Comparison of ENCODE assay signal across 24 cellular contexts in genomic region chr22:25658641-25659040, GRCh38.
DNase-seq lines count a peak whose midpoint lies in the region; ATAC-seq, FAIRE-seq and TF ChIP-seq lines count a peak whose summit lies in the region.
"Had no signal": no experiment of that assay in that cellular context is flagged by ENCODE, and none has a peak within 500 bp of the region (broad histone marks: within the 10 kb centered on the region; RNA-seq: fewer than 3 reads in every experiment).

No MANE protein-coding gene starts in this region.

- TF ChIP-seq CTCF in HepG2 (CRISPR knock-in tag; IDR thresholded peaks at IDR 0.05) (no peak), right lobe of liver (IDR thresholded peaks at IDR 0.05) (no peak), fibroblast of mammary gland (conservative IDR thresholded peaks at IDR 0.05; ENCODE audit: control insufficient read depth, insufficient read depth, low read depth, low read length) (no peak), nephron (IDR thresholded peaks at IDR 0.05; ENCODE audit: unreplicated experiment in 3 of 3) (no peak)

- no peak overlapping the region for H2BK5ac ChIP-seq in neuronal stem cell (ENCODE audit: low read length)

- 95% methylated on average over 4 of the region's 4 CpGs for WGBS in HepG2 (ENCODE audit: low lambda C conversion rate)
- 73% methylated on average over 4 of the region's 4 CpGs for WGBS in right lobe of liver (ENCODE audit: insufficient coverage, low coverage, low lambda C conversion rate, missing lambda C conversion rate)
- no CpG with 5 or more reads among the region's 4 CpGs for WGBS in neuronal stem cell (ENCODE audit: extremely low coverage in 2 of 2, insufficient read length in 2 of 2, insufficient replicate concordance in 1 of 2), 2 donors

- no peak overlapping the region for H4K91ac ChIP-seq in neuronal stem cell (ENCODE audit: low read depth, low read length, poor library complexity)

- POLR2A ChIA-PET in HepG2 (lab: Yijun Ruan, JAX) = no interaction called here

- no peak for TF ChIP-seq EP300 in HepG2 (IDR thresholded peaks at IDR 0.05; ENCODE audit: low read depth in 2 of 2, low read length in 2 of 2)
- no peak for TF ChIP-seq EP300 in HepG2 (CRISPR knock-in tag; IDR thresholded peaks at IDR 0.05; ENCODE audit: borderline replicate concordance)

- H3K9me3 ChIP-seq in HepG2 (ENCODE audit: low read length) (no peaks in the 10 kb centered on the region), right lobe of liver (no peaks in the 10 kb centered on the region), neuronal stem cell (replicated peaks in 1 of 2; ENCODE audit: control insufficient read depth in 2 of 2, insufficient read depth in 1 of 2, low read depth in 1 of 2, low read length in 2 of 2) (no peaks in the 10 kb centered on the region)
- H3K9me3 ChIP-seq: BLaER1, MG63 had no signal

- no peak overlapping the region for H3K4me2 ChIP-seq in HepG2 (ENCODE audit: low read depth, low read length)
- no peak overlapping the region for H3K4me2 ChIP-seq in neuronal stem cell (ENCODE audit: insufficient read depth, low read length, poor library complexity, severe bottlenecking)
- H3K4me2 ChIP-seq: BLaER1 had no signal

- H2AK5ac ChIP-seq in neuronal stem cell (ENCODE audit: low read depth, low read length) = no peak overlapping the region

- H3K9me3 Mint-ChIP-seq in nephron = no peaks in the 10 kb centered on the region
- H3K9me3 Mint-ChIP-seq: CD8-positive, alpha-beta T cell had no signal

- H3K4me3 Mint-ChIP-seq in nephron = peak overlapping the region in 1 of 3 experiments; percentile 50
- H3K4me3 Mint-ChIP-seq: CD8-positive, alpha-beta T cell had no signal

- H3K4me1 Mint-ChIP-seq in nephron = peaks cover 32% of the 10 kb centered on the region

- DNase-seq in HepG2 (ENCODE audit: low spot score) = no peak
- DNase-seq in right lobe of liver = no peak
- DNase-seq in fibroblast of mammary gland (ENCODE audit: low read depth) = peak; percentile 34
- DNase-seq in neuronal stem cell (ENCODE audit: low spot score) = no peak
- DNase-seq in NCI-H1048 (lab: John Stamatoyannopoulos, UW) = no peak
- DNase-seq in NCI-H510A treated with DMSO at 0.1 percent for 48 hours (lab: John Stamatoyannopoulos, UW) = no peak
- no peak for DNase-seq in amniotic stem cell (lab: John Stamatoyannopoulos, UW)
- DNase-seq: Calu3; CD8-positive, alpha-beta T cell; EL; GOT3; Kasumi-1; MG63; NCI-H1092; NCI-H146; NCI-H2029 treated with DMSO at 0.1 percent for 48 hours; NCI-H2171; NCI-H69 had no signal

- no peak overlapping the region for H3K23ac ChIP-seq in neuronal stem cell (ENCODE audit: low read depth, low read length, poor library complexity)

- no peaks in the 10 kb centered on the region for H4K20me1 ChIP-seq in HepG2 (ENCODE audit: insufficient read depth, low read length)

- H3K27ac Mint-ChIP-seq in nephron = peak overlapping the region in 2 of 3 experiments; percentile 20 to 86
- H3K27ac Mint-ChIP-seq: CD8-positive, alpha-beta T cell had no signal

- no peak for FAIRE-seq in HepG2 (lab: Jason Lieb, UNC)
- FAIRE-seq: GM12878, HTR-8/SVneo had no signal

- no peak overlapping the region for H2BK15ac ChIP-seq in neuronal stem cell (ENCODE audit: low read length)

- H3K18ac ChIP-seq in neuronal stem cell (ENCODE audit: low read length) = no peak overlapping the region

- H3K4me3 ChIP-seq in HepG2 (replicated peaks in 1 of 3; ENCODE audit: insufficient read depth in 1 of 3, low read depth in 2 of 3, low read length in 3 of 3) (no peak overlapping the region), right lobe of liver (no peak overlapping the region), fibroblast of mammary gland (ENCODE audit: control insufficient read depth, low read depth, low read length) (no peak overlapping the region), neuronal stem cell (ENCODE audit: low read length in 2 of 2) (no peak overlapping the region)
- H3K4me3 ChIP-seq: BLaER1, GM12878, MG63 had no signal

- H3K4ac ChIP-seq in neuronal stem cell (ENCODE audit: low read length) = no peak overlapping the region

- no peak overlapping the region for H2BK12ac ChIP-seq in neuronal stem cell (ENCODE audit: low read length)

- H3K36me3 ChIP-seq in HepG2 (replicated peaks in 1 of 2; ENCODE audit: control insufficient read depth in 1 of 2, insufficient read depth in 2 of 2, low read length in 2 of 2) = no peaks in the 10 kb centered on the region
- H3K36me3 ChIP-seq in right lobe of liver = no peaks in the 10 kb centered on the region
- no peaks in the 10 kb centered on the region for H3K36me3 ChIP-seq in neuronal stem cell (replicated peaks in 1 of 2; ENCODE audit: control insufficient read depth in 2 of 2, insufficient read depth in 2 of 2, low read length in 2 of 2)
- H3K36me3 ChIP-seq: MG63 had no signal

- no peaks in the 10 kb centered on the region for H3K79me1 ChIP-seq in neuronal stem cell (ENCODE audit: low read depth, low read length)

- TF ChIP-seq POLR2A in HepG2 (IDR thresholded peaks at IDR 0.05; ENCODE audit: insufficient read depth in 1 of 2, low read depth in 2 of 2, low read length in 2 of 2) (no peak), right lobe of liver (IDR thresholded peaks at IDR 0.05) (no peak)

- peaks cover 43% of the 10 kb centered on the region for H3K4me1 ChIP-seq in HepG2 (ENCODE audit: insufficient read depth, low read length)
- H3K4me1 ChIP-seq in right lobe of liver = peaks cover 0 to 16% (median 4%) of the 10 kb centered on the region in 4 donors
- H3K4me1 ChIP-seq in neuronal stem cell (ENCODE audit: control insufficient read depth in 2 of 2, insufficient read depth in 1 of 2, low read depth in 1 of 2, low read length in 2 of 2) = no peaks in the 10 kb centered on the region
- H3K4me1 ChIP-seq: BLaER1 had no signal

- no peak overlapping the region for H4K8ac ChIP-seq in neuronal stem cell (ENCODE audit: low read depth, low read length)

- ATAC-seq in HepG2 (no peak), right lobe of liver (no peak)
- ATAC-seq: CD8-positive, alpha-beta T cell; GM12878; HCT116; Panc1 had no signal

- CTCF ChIA-PET in HepG2 (lab: Yijun Ruan, JAX; ENCODE audit: low intra/inter-chr PET ratio, low total read pairs) = no interaction called here

- intact Hi-C loops in HepG2 (cut with micrococcal nuclease; ENCODE audit: unreplicated experiment) = no loop called here
- intact Hi-C loops in right lobe of liver (cut with DNase I) = no loop called here

- BruUV-seq in HepG2 (replicated peaks; lab: Mats Ljungman, UMichigan) = no TSS peak

- H3K79me2 ChIP-seq in HepG2 (ENCODE audit: insufficient read depth, low read length) = no peaks in the 10 kb centered on the region

- H3K9ac ChIP-seq in HepG2 (ENCODE audit: insufficient read depth, low read depth, low read length) (no peak overlapping the region), neuronal stem cell (ENCODE audit: low read depth, low read length, poor library complexity) (no peak overlapping the region)
- H3K9ac ChIP-seq: BLaER1 had no signal

- TF ChIP-seq RAD21 in HepG2 (CRISPR knock-in tag; IDR thresholded peaks at IDR 0.05) = no peak

- in situ Hi-C loops in HepG2 (cut with HindIII; ENCODE audit: extremely low pct_ligation_motif_present, low pct_unique_long_range_greater_than_20kb) = no loop called here

- H3K36me3 Mint-ChIP-seq in nephron (ENCODE audit: low read depth) = no peaks in the 10 kb centered on the region
- H3K36me3 Mint-ChIP-seq: CD8-positive, alpha-beta T cell had no signal

- no peak overlapping the region for H3K14ac ChIP-seq in neuronal stem cell (ENCODE audit: low read length)

- H3K27me3 Mint-ChIP-seq in nephron (ENCODE audit: low read depth) = no peaks in the 10 kb centered on the region

- H2AFZ ChIP-seq in HepG2 (ENCODE audit: low read length) (no peak overlapping the region), neuronal stem cell (ENCODE audit: low read length) (no peak overlapping the region)

- peak overlapping the region; percentile 52 for H3K27ac ChIP-seq in HepG2 (ENCODE audit: extremely low read length, insufficient read depth, low read length)
- H3K27ac ChIP-seq in right lobe of liver = no peak overlapping the region
- no peak overlapping the region for H3K27ac ChIP-seq in neuronal stem cell (replicated peaks; ENCODE audit: low read length)
- H3K27ac ChIP-seq: BLaER1 had no signal

- no peaks in the 10 kb centered on the region; a peak in 1 of 5 replicates for H3K27me3 ChIP-seq in HepG2 (ENCODE audit: control insufficient read depth in 1 of 2, insufficient read depth in 2 of 2, low read length in 2 of 2)
- no peaks in the 10 kb centered on the region for H3K27me3 ChIP-seq in right lobe of liver
- no peaks in the 10 kb centered on the region for H3K27me3 ChIP-seq in neuronal stem cell (ENCODE audit: control insufficient read depth in 3 of 3, insufficient read depth in 3 of 3, low read depth in 1 of 3, low read length in 3 of 3)
- H3K27me3 ChIP-seq: BLaER1 had no signal

- H2BK120ac ChIP-seq in neuronal stem cell (ENCODE audit: low read depth, low read length) = no peak overlapping the region

TF ChIP-seq in HepG2, 621 proteins besides CTCF, POLR2A, EP300 and RAD21:
- TF ChIP-seq NR0B2 (CRISPR knock-in tag; IDR thresholded peaks at IDR 0.05) (no peak), ZNF891 (CRISPR knock-in tag; IDR thresholded peaks at IDR 0.05) (no peak), ZNF17 (CRISPR knock-in tag; IDR thresholded peaks at IDR 0.05) (no peak), FOXA3 (CRISPR knock-in tag; IDR thresholded peaks at IDR 0.05) (no peak), ZNF619 (CRISPR knock-in tag; IDR thresholded peaks at IDR 0.05) (no peak), KLF11 (CRISPR knock-in tag; IDR thresholded peaks at IDR 0.05) (no peak), CCAR2 (optimal IDR thresholded peaks at IDR 0.05; ENCODE audit: low read depth, low read length) (no peak), ZFP62 (CRISPR knock-in tag; IDR thresholded peaks at IDR 0.05) (no peak), NR2F6 (IDR thresholded peaks at IDR 0.05) (no peak), NR2F6 (CRISPR knock-in tag; IDR thresholded peaks at IDR 0.05) (no peak), ISL2 (CRISPR knock-in tag; IDR thresholded peaks at IDR 0.05) (no peak), SP2 (CRISPR knock-in tag; IDR thresholded peaks at IDR 0.05) (no peak), RCOR2 (CRISPR knock-in tag; IDR thresholded peaks at IDR 0.05) (no peak), REL (CRISPR knock-in tag; conservative IDR thresholded peaks at IDR 0.05) (no peak), CEBPG (CRISPR knock-in tag; IDR thresholded peaks at IDR 0.05) (no peak), GTF2F1 (IDR thresholded peaks at IDR 0.05; ENCODE audit: low read length) (no peak), STAT5B (CRISPR knock-in tag; IDR thresholded peaks at IDR 0.05) (no peak)
TF ChIP-seq in HepG2: peak in this region for 0.
